In genomic region chrX:137278825-137279224, GRCh38 we compare ENCODE assay signal across 9 cellular contexts.
"Had no signal": no experiment of that assay in that cellular context is flagged by ENCODE, and none has a peak within 500 bp of the region (broad histone marks: within the 10 kb centered on the region; RNA-seq: fewer than 3 reads in every experiment).

No MANE protein-coding gene starts in this region.

- H3K9ac ChIP-seq: GM23248 had no signal

- H2AFZ ChIP-seq: GM23248 had no signal

- ATAC-seq: HCT116, K562 had no signal

- H3K4me3 Mint-ChIP-seq: HFFc6 had no signal

- FAIRE-seq: HTR-8/SVneo, K562 had no signal

- H3K4me3 ChIP-seq: GM23248, HAP-1, K562 had no signal

- H3K27ac Mint-ChIP-seq: HFFc6 had no signal

- H3K36me3 ChIP-seq: HAP-1 had no signal

- H3K27ac ChIP-seq: GM23248 had no signal

- H3K9me3 ChIP-seq: HAP-1 had no signal

- DNase-seq: GM23248, GOT3, H7, HFFc6, IMR-90 had no signal
